Comparison of ENCODE assay signal across 1 cellular context in genomic region chr17:28041068-28041843, GRCh38.
A peak's percentile ranks its signal among the peaks of the same experiment; 100 is the strongest.
TF ChIP-seq lines count a peak whose summit lies in the region.

No MANE protein-coding gene starts in this region.

TF ChIP-seq in GM12878, 131 proteins besides CTCF, POLR2A, EP300 and RAD21 (continued from another document):
- TF ChIP-seq HSF1 (IDR thresholded peaks at IDR 0.05; ENCODE audit: low read depth, low read length) (peak; percentile 77), PKNOX1 (IDR thresholded peaks at IDR 0.05) (peak; percentile 100), CREM (IDR thresholded peaks at IDR 0.05; ENCODE audit: low read depth) (peak; percentile 77), YY1 (IDR thresholded peaks at IDR 0.05; ENCODE audit: low read depth, low read length) (0 out of 2 replicates have a peak, but pooled peaks have one; percentile 24), FOXM1 (IDR thresholded peaks at IDR 0.05; ENCODE audit: low read depth, low read length) (peak; percentile 81; the same call in 1 of the 2 replicates), POLR2AphosphoS2 (IDR thresholded peaks at IDR 0.05; ENCODE audit: low read depth, low read length) (peak; percentile 77; the same call in 1 of the 2 replicates), DPF2 (IDR thresholded peaks at IDR 0.05) (peak; percentile 100), ZNF384 (IDR thresholded peaks at IDR 0.05; ENCODE audit: borderline replicate concordance, low read depth, low read length) (peak; percentile 95), HDGF (IDR thresholded peaks at IDR 0.05) (0 out of 2 replicates have a peak, but pooled peaks have one; percentile 16), ZBTB40 (IDR thresholded peaks at IDR 0.05; ENCODE audit: borderline replicate concordance) (peak; percentile 93), BRCA1 (IDR thresholded peaks at IDR 0.05; ENCODE audit: low read depth, low read length) (no peak; the same call in 1 of the 2 replicates), SREBF1 (IDR thresholded peaks at IDR 0.05; ENCODE audit: low read length) (peak; percentile 61; the same call in 1 of the 2 replicates), GABPA (IDR thresholded peaks at IDR 0.05; ENCODE audit: low read depth) (peak; percentile 90), FOS (IDR thresholded peaks at IDR 0.05; ENCODE audit: borderline replicate concordance, extremely low read depth, insufficient read length) (peak; percentile 97), SKIL (IDR thresholded peaks at IDR 0.05; ENCODE audit: low read depth, poor library complexity, severe bottlenecking) (peak; percentile 99), ATF7 (IDR thresholded peaks at IDR 0.05; ENCODE audit: low read depth) (peak; percentile 74), NBN (IDR thresholded peaks at IDR 0.05) (peak; percentile 47), NFYA (IDR thresholded peaks at IDR 0.05; ENCODE audit: borderline replicate concordance, low read depth, low read length) (peak; percentile 85), BHLHE40 (IDR thresholded peaks at IDR 0.05; ENCODE audit: borderline replicate concordance in 1 of 2, low read depth in 2 of 2, low read length in 1 of 2) (peak in 1 of 2 experiments; percentile 76; a peak in 2 of 4 replicates), IRF4 (IDR thresholded peaks at IDR 0.05; ENCODE audit: low read depth, low read length) (no peak), NFIC (IDR thresholded peaks at IDR 0.05; ENCODE audit: low read depth, low read length) (0 out of 2 replicates have a peak, but pooled peaks have one; percentile 18), CEBPZ (IDR thresholded peaks at IDR 0.05; ENCODE audit: low read depth, low read length) (peak; percentile 99), SP1 (IDR thresholded peaks at IDR 0.05; ENCODE audit: low read depth, low read length) (peak; percentile 100), RFX5 (IDR thresholded peaks at IDR 0.05; ENCODE audit: low read depth, low read length) (peak; percentile 60), IKZF2 (IDR thresholded peaks at IDR 0.05) (peak in 1 of 2 experiments; percentile 85; a peak in 2 of 4 replicates), ATF3 (IDR thresholded peaks at IDR 0.05; ENCODE audit: borderline replicate concordance, extremely low read depth, low read depth, low read length) (no peak), PML (IDR thresholded peaks at IDR 0.05; ENCODE audit: low read length) (no peak), MLLT1 (IDR thresholded peaks at IDR 0.05) (no peak), ZNF24 (IDR thresholded peaks at IDR 0.05) (no peak), E2F8 (IDR thresholded peaks at IDR 0.05; ENCODE audit: low read depth, partially characterized antibody) (peak; percentile 26), RCOR1 (conservative IDR thresholded peaks at IDR 0.05; ENCODE audit: low read depth, low read length) (0 out of 2 replicates have a peak, but pooled peaks have one; percentile 36), POLR2AphosphoS5 (IDR thresholded peaks at IDR 0.05; ENCODE audit: low read length) (peak; percentile 70; the same call in 1 of the 2 replicates), MYC (IDR thresholded peaks at IDR 0.05; ENCODE audit: insufficient read depth, insufficient read length, insufficient replicate concordance, low read length, severe bottlenecking) (no peak), KLF5 (IDR thresholded peaks at IDR 0.05; ENCODE audit: partially characterized antibody) (peak; percentile 98), ZBTB33 (IDR thresholded peaks at IDR 0.05) (peak; percentile 69; the same call in 1 of the 2 replicates)
